ENCODE assay signal across 17 cellular contexts in genomic region chr6:12528581-12529363, GRCh38.
DNase-seq lines count a peak whose midpoint lies in the region; ATAC-seq and TF ChIP-seq lines count a peak whose summit lies in the region.
"Had no signal": no experiment of that assay in that cellular context is flagged by ENCODE, and none has a peak within 500 bp of the region (broad histone marks: within the 10 kb centered on the region; RNA-seq: fewer than 3 reads in every experiment).

No MANE protein-coding gene starts in this region.

- H3K23ac ChIP-seq in mesendoderm (ENCODE audit: low read length): no peak overlapping the region

- no peak overlapping the region for H2BK15ac ChIP-seq in mesendoderm (replicated peaks; ENCODE audit: low read depth)

- no peaks in the 10 kb centered on the region for H3K79me1 ChIP-seq in mesendoderm (ENCODE audit: low read length)

- H3K4me1 ChIP-seq in mesendoderm (ENCODE audit: control insufficient read depth, low read depth, low read length): no peaks in the 10 kb centered on the region
- peaks cover 0 to 3% (median 0%) of the 10 kb centered on the region in 6 donors for H3K4me1 ChIP-seq in spleen
- H3K4me1 ChIP-seq: BLaER1, breast epithelium had no signal

- no peak overlapping the region for H4K8ac ChIP-seq in mesendoderm (ENCODE audit: low read depth, low read length)

- DNase-seq in NCI-H526 treated with DMSO at 0.1 percent for 48 hours (lab: John Stamatoyannopoulos, UW): peak; percentile 15
- peak; percentile 75 for DNase-seq in dermis blood vessel endothelial cell
- peak; percentile 88 for DNase-seq in mesendoderm
- DNase-seq in spleen: no peak
- DNase-seq in MV-4-11 (lab: John Stamatoyannopoulos, UW): no peak
- DNase-seq: activated CD4-positive, alpha-beta T cell treated with anti-CD3 and anti-CD28 coated beads, Interleukin-2, amount 10 ng/mL, durations not matched to agents 7 days and 5 days; DMS 273 treated with DMSO at 0.1 percent for 48 hours; effector CD8-positive, alpha-beta T cell; mammary epithelial cell; NCI-H2227 treated with DMSO at 0.1 percent for 48 hours; stimulated activated CD4-positive, alpha-beta T cell treated with anti-CD3 and anti-CD28 coated beads, Interleukin-4, amount 100 ng/mL, for 4 hours had no signal

- H3K27me3 ChIP-seq in mesendoderm (ENCODE audit: insufficient read depth, low read length, poor library complexity) (no peaks in the 10 kb centered on the region), spleen (replicated peaks in 1 of 7) (peaks cover 0 to 4% (median 0%) of the 10 kb centered on the region in 7 donors)
- H3K27me3 ChIP-seq: BLaER1, breast epithelium, neutrophil, SJSA1 had no signal

- peaks cover 0 to 7% (median 0%) of the 10 kb centered on the region in 8 donors for H3K9me3 ChIP-seq in spleen
- H3K9me3 ChIP-seq: BLaER1, breast epithelium, neutrophil, SJSA1 had no signal

- no peak overlapping the region for H3K4me2 ChIP-seq in mesendoderm (ENCODE audit: low read length)
- H3K4me2 ChIP-seq: BLaER1 had no signal

- H3K27ac ChIP-seq in mesendoderm (ENCODE audit: low read depth, low read length): peak overlapping the region; percentile 22
- peak overlapping the region in 7 of 8 donors; percentile 46 to 73 (median 67) for H3K27ac ChIP-seq in spleen
- H3K27ac ChIP-seq: BLaER1, neutrophil, SJSA1 had no signal

- no peak overlapping the region for H3K18ac ChIP-seq in mesendoderm (ENCODE audit: low read length)

- no peak overlapping the region for H3K4me3 ChIP-seq in mesendoderm (ENCODE audit: low read length)
- no peak overlapping the region for H3K4me3 ChIP-seq in spleen
- H3K4me3 ChIP-seq: BLaER1, breast epithelium, SJSA1 had no signal

- no peak for TF ChIP-seq CTCF in spleen (IDR thresholded peaks at IDR 0.05 in 8 of 11, conservative IDR thresholded peaks at IDR 0.05 in 3 of 11)

- no CpG with 5 or more reads among the region's 8 CpGs for WGBS in mesendoderm (ENCODE audit: extremely low coverage, insufficient coverage, low lambda C conversion rate)
- WGBS in spleen, 5 donors: 58 to 73% (median 65%) methylated on average over 8 of the region's 8 CpGs

- no peak overlapping the region for H2BK120ac ChIP-seq in mesendoderm (ENCODE audit: low read depth, low read length)

- intact Hi-C loops in spleen (cut with DNase I; ENCODE audit: low total_unique reads): no loop called here

- no peak overlapping the region for H2AK5ac ChIP-seq in mesendoderm (ENCODE audit: low read length)

- H3K36me3 ChIP-seq in mesendoderm (ENCODE audit: control insufficient read depth, insufficient read depth, low read length) (no peaks in the 10 kb centered on the region), spleen (no peaks in the 10 kb centered on the region)
- H3K36me3 ChIP-seq: BLaER1, breast epithelium, neutrophil, SJSA1 had no signal

- H3K79me2 ChIP-seq in mesendoderm (ENCODE audit: control insufficient read depth, insufficient read depth, low read length): no peaks in the 10 kb centered on the region

- H3K9ac ChIP-seq in mesendoderm (ENCODE audit: low read length): no peak overlapping the region
- H3K9ac ChIP-seq: BLaER1 had no signal

- TF ChIP-seq POLR2A in spleen (IDR thresholded peaks at IDR 0.05): no peak

- peak overlapping the region; percentile 15 for H3K56ac ChIP-seq in mesendoderm (ENCODE audit: low read length)

- no peak overlapping the region for H4K5ac ChIP-seq in mesendoderm (ENCODE audit: low read length)

- no peak overlapping the region for H2BK5ac ChIP-seq in mesendoderm (ENCODE audit: low read length)

- H3K4ac ChIP-seq in mesendoderm (ENCODE audit: low read depth, low read length): no peak overlapping the region

- ATAC-seq in HG03280 (IDR thresholded peaks at IDR 0.05; ENCODE audit: unreplicated experiment) (no peak), HG02973 (IDR thresholded peaks at IDR 0.05; ENCODE audit: unreplicated experiment) (no peak)

Comparison
In these comparisons a context has a peak if more than half of its experiments do, and no peak if none do; other contexts are left out.
1. DNase-seq: peak in NCI-H526 treated with DMSO at 0.1 percent for 48 hours (single experiment), dermis blood vessel endothelial cell (single experiment) and mesendoderm (single experiment); none in spleen (single experiment) and MV-4-11 (single experiment).